ENCODE assay signal across 1 cellular context in the genomic region with DNA sequence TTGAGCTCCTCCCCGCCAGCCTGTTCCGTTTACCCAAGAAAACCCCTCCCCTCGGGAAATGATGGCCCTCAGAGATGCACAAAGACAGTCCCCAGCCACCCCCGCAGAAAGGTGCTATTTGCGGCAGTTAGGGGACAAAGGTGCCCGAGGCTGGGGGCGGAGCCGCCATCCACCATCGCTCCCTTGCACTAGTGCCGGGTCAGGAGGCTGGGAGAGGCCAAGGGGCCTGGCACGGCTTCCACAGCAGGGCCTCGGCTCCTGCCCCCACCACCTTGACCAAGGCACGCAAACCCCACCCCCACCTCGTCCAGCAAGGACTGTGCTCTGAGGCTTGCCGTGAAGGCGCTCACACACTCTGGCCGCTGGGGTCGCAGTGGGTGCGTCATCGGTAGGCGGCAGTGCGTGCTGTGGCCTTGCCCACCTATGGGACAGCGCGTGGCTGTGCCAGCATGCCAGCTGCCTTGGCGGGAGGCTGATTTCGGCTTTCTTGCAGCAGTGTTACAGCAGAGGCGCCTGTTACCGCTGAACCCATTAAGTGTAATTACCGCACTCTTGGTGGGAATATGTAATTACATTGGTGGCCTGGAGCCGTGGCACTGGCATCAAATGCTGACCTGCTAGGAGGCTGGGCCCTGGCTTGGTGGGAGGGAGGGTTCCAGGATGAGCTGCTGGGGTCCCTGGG.
TF ChIP-seq lines count a peak whose summit lies in the region.

No MANE protein-coding gene starts in this region.

TF ChIP-seq in K562, 482 proteins besides CTCF, POLR2A, EP300 and RAD21 (continued from another document and continues in another):
- TF ChIP-seq CTBP1 (IDR thresholded peaks at IDR 0.05; ENCODE audit: borderline replicate concordance) (peak; percentile 21; the same call in 1 of the 2 replicates), DMBX1 (CRISPR knock-in tag; IDR thresholded peaks at IDR 0.05; ENCODE audit: borderline replicate concordance) (no peak), SMARCB1 (IDR thresholded peaks at IDR 0.05; ENCODE audit: insufficient read length, low read depth) (no peak), ETS2 (tag; IDR thresholded peaks at IDR 0.05; ENCODE audit: borderline replicate concordance, poor library complexity, severe bottlenecking) (no peak), ZBTB7A (IDR thresholded peaks at IDR 0.05; ENCODE audit: borderline replicate concordance, control insufficient read depth, low read depth, low read length) (peak; percentile 62; the same call in 1 of the 2 replicates), RUNX1 (IDR thresholded peaks at IDR 0.05; ENCODE audit: low read depth) (no peak), SMAD2 (IDR thresholded peaks at IDR 0.05; ENCODE audit: low read depth, low read length) (no peak), HNRNPL (IDR thresholded peaks at IDR 0.05; ENCODE audit: low read depth, low read length) (peak; percentile 91), RBM14 (IDR thresholded peaks at IDR 0.05; ENCODE audit: borderline replicate concordance, insufficient read depth, low read depth, low read length) (no peak), ZNF644 (tag; IDR thresholded peaks at IDR 0.05; ENCODE audit: low read depth) (no peak), DDX20 (tag; IDR thresholded peaks at IDR 0.05; ENCODE audit: low read depth) (no peak), PHF21A (IDR thresholded peaks at IDR 0.05; ENCODE audit: borderline replicate concordance, low read depth) (no peak), ZNF551 (CRISPR knock-in tag; IDR thresholded peaks at IDR 0.05) (no peak), ZNF75A (CRISPR knock-in tag; IDR thresholded peaks at IDR 0.05) (no peak), MEF2A (IDR thresholded peaks at IDR 0.05; ENCODE audit: control insufficient read depth, low read depth, low read length) (no peak), THRB (CRISPR knock-in tag; conservative IDR thresholded peaks at IDR 0.05) (no peak), TEAD4 (IDR thresholded peaks at IDR 0.05; ENCODE audit: low read length) (no peak), TEAD4 (CRISPR knock-in tag; IDR thresholded peaks at IDR 0.05; ENCODE audit: borderline replicate concordance) (no peak), MAZ (CRISPR knock-in tag; conservative IDR thresholded peaks at IDR 0.05 in 1 of 2, IDR thresholded peaks at IDR 0.05 in 1 of 2) (peak; percentile 18 to 35; a peak in 1 of 4 replicates), HDAC2 (IDR thresholded peaks at IDR 0.05) (no peak), UBTF (IDR thresholded peaks at IDR 0.05; ENCODE audit: borderline replicate concordance in 1 of 2, low read depth in 2 of 2, low read length in 2 of 2) (no peak), MYC (IDR thresholded peaks at IDR 0.05; ENCODE audit: low read depth, low read length) (0 out of 2 replicates have a peak, but pooled peaks have one; percentile 24), MYC (CRISPR knock-in tag; IDR thresholded peaks at IDR 0.05; ENCODE audit: borderline replicate concordance, low read depth) (no peak), FOXK2 (conservative IDR thresholded peaks at IDR 0.05 in 1 of 2, IDR thresholded peaks at IDR 0.05 in 1 of 2; ENCODE audit: low read depth in 2 of 2) (no peak), CREM (IDR thresholded peaks at IDR 0.05; ENCODE audit: low read depth) (peak; percentile 94), PRDM10 (IDR thresholded peaks at IDR 0.05; ENCODE audit: partially characterized antibody) (no peak), NCOA1 (IDR thresholded peaks at IDR 0.05; ENCODE audit: low read depth) (no peak)
- TF ChIP-seq, protein P1, sequence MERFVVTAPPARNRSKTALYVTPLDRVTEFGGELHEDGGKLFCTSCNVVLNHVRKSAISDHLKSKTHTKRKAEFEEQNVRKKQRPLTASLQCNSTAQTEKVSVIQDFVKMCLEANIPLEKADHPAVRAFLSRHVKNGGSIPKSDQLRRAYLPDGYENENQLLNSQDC (CRISPR knock-in tag; IDR thresholded peaks at IDR 0.05), result no peak
- TF ChIP-seq, protein P2, sequence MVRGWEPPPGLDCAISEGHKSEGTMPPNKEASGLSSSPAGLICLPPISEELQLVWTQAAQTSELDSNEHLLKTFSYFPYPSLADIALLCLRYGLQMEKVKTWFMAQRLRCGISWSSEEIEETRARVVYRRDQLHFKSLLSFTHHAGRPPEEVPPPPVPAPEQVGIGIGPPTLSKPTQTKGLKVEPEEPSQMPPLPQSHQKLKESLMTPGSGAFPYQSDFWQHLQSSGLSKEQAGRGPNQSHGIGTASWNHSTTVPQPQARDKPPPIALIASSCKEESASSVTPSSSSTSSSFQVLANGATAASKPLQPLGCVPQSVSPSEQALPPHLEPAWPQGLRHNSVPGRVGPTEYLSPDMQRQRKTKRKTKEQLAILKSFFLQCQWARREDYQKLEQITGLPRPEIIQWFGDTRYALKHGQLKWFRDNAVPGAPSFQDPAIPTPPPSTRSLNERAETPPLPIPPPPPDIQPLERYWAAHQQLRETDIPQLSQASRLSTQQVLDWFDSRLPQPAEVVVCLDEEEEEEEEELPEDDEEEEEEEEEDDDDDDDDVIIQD (CRISPR knock-in tag; IDR thresholded peaks at IDR 0.05), result no peak
- TF ChIP-seq, protein P3, sequence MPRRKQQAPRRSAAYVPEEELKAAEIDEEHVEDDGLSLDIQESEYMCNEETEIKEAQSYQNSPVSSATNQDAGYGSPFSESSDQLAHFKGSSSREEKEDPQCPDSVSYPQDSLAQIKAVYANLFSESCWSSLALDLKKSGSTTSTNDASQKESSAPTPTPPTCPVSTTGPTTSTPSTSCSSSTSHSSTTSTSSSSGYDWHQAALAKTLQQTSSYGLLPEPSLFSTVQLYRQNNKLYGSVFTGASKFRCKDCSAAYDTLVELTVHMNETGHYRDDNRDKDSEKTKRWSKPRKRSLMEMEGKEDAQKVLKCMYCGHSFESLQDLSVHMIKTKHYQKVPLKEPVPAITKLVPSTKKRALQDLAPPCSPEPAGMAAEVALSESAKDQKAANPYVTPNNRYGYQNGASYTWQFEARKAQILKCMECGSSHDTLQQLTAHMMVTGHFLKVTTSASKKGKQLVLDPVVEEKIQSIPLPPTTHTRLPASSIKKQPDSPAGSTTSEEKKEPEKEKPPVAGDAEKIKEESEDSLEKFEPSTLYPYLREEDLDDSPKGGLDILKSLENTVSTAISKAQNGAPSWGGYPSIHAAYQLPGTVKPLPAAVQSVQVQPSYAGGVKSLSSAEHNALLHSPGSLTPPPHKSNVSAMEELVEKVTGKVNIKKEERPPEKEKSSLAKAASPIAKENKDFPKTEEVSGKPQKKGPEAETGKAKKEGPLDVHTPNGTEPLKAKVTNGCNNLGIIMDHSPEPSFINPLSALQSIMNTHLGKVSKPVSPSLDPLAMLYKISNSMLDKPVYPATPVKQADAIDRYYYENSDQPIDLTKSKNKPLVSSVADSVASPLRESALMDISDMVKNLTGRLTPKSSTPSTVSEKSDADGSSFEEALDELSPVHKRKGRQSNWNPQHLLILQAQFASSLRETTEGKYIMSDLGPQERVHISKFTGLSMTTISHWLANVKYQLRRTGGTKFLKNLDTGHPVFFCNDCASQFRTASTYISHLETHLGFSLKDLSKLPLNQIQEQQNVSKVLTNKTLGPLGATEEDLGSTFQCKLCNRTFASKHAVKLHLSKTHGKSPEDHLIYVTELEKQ (CRISPR knock-in tag; IDR thresholded peaks at IDR 0.05), result no peak
- TF ChIP-seq, protein P4, sequence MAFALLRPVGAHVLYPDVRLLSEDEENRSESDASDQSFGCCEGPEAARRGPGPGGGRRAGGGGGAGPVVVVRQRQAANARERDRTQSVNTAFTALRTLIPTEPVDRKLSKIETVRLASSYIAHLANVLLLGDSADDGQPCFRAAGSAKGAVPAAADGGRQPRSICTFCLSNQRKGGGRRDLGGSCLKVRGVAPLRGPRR (CRISPR knock-in tag; IDR thresholded peaks at IDR 0.05), result no peak
- TF ChIP-seq, protein P5, sequence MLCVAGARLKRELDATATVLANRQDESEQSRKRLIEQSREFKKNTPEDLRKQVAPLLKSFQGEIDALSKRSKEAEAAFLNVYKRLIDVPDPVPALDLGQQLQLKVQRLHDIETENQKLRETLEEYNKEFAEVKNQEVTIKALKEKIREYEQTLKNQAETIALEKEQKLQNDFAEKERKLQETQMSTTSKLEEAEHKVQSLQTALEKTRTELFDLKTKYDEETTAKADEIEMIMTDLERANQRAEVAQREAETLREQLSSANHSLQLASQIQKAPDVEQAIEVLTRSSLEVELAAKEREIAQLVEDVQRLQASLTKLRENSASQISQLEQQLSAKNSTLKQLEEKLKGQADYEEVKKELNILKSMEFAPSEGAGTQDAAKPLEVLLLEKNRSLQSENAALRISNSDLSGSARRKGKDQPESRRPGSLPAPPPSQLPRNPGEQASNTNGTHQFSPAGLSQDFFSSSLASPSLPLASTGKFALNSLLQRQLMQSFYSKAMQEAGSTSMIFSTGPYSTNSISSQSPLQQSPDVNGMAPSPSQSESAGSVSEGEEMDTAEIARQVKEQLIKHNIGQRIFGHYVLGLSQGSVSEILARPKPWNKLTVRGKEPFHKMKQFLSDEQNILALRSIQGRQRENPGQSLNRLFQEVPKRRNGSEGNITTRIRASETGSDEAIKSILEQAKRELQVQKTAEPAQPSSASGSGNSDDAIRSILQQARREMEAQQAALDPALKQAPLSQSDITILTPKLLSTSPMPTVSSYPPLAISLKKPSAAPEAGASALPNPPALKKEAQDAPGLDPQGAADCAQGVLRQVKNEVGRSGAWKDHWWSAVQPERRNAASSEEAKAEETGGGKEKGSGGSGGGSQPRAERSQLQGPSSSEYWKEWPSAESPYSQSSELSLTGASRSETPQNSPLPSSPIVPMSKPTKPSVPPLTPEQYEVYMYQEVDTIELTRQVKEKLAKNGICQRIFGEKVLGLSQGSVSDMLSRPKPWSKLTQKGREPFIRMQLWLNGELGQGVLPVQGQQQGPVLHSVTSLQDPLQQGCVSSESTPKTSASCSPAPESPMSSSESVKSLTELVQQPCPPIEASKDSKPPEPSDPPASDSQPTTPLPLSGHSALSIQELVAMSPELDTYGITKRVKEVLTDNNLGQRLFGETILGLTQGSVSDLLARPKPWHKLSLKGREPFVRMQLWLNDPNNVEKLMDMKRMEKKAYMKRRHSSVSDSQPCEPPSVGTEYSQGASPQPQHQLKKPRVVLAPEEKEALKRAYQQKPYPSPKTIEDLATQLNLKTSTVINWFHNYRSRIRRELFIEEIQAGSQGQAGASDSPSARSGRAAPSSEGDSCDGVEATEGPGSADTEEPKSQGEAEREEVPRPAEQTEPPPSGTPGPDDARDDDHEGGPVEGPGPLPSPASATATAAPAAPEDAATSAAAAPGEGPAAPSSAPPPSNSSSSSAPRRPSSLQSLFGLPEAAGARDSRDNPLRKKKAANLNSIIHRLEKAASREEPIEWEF (CRISPR knock-in tag; IDR thresholded peaks at IDR 0.05), result no peak
